ENCODE assay signal across 8 cellular contexts in genomic region chr6:105179244-105180065, GRCh38. TPM values are rescaled to one million over a fixed set of nuclear protein-coding genes. Genes with fewer than 3 reads are reported as not detected.
A peak's percentile ranks its signal among the peaks of the same experiment; 100 is the strongest.
DNase-seq lines count a peak whose midpoint lies in the region; TF ChIP-seq lines count a peak whose summit lies in the region.

A gene with protein sequence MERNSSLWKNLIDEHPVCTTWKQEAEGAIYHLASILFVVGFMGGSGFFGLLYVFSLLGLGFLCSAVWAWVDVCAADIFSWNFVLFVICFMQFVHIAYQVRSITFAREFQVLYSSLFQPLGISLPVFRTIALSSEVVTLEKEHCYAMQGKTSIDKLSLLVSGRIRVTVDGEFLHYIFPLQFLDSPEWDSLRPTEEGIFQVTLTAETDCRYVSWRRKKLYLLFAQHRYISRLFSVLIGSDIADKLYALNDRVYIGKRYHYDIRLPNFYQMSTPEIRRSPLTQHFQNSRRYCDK (minus strand): TSS chr6:105180014. CDS start chr6:105161909, 18,105 bp downstream.

- H3K36me3 ChIP-seq in HUES6 (ENCODE audit: control insufficient read depth, insufficient read depth, low read length) (no peaks in the 10 kb centered on the region), iPS DF 6.9 (ENCODE audit: control insufficient read depth, insufficient read depth, low read length) (no peaks in the 10 kb centered on the region), sigmoid colon (no peaks in the 10 kb centered on the region)

- peak within 1 kb of the TSS; percentile 70 for H3K4me3 Mint-ChIP-seq in T-helper 2 cell treated with Interferon-gamma antibody and Interleukin-4, amounts not matched to agents 5 μg/mL and 100 μg/mL, for 36 hours

- H3K27ac ChIP-seq in HUES6 (ENCODE audit: low read depth, low read length) (no peak within 1 kb of the TSS), angular gyrus (ENCODE audit: low read depth, low read length) (peak within 1 kb of the TSS; percentile 78), iPS DF 6.9 (ENCODE audit: low read length) (no peak within 1 kb of the TSS), sigmoid colon (peak within 1 kb of the TSS in 1 of 4 donors; percentile 2)

- no peak for TF ChIP-seq CTCF in sigmoid colon (IDR thresholded peaks at IDR 0.05)

- no peak within 1 kb of the TSS for H3K27ac Mint-ChIP-seq in T-helper 2 cell treated with Interferon-gamma antibody and Interleukin-4, amounts not matched to agents 5 μg/mL and 100 μg/mL, for 36 hours

- no peak for DNase-seq in T-helper 2 cell treated with Interferon-gamma antibody and Interleukin-4, amounts not matched to agents 5 μg/mL and 100 μg/mL, for 36 hours (ENCODE audit: low spot score)
- no peak for DNase-seq in T-helper 2 cell
- DNase-seq in iPS DF 6.9 (ENCODE audit: low read depth, low spot score): peak; percentile 18
- DNase-seq in sigmoid colon: no peak
- DNase-seq in activated gamma-delta T cell treated with Interleukin-2 at 50 U/mL for 16 hours: no peak
- no peak for DNase-seq in posterior vena cava (ENCODE audit: low spot score)

- no peak for TF ChIP-seq POLR2A in sigmoid colon (IDR thresholded peaks at IDR 0.05)

- peak within 1 kb of the TSS; percentile 80 for H3K4me3 ChIP-seq in HUES6 (ENCODE audit: low read depth, low read length)
- H3K4me3 ChIP-seq in iPS DF 6.9 (ENCODE audit: low read length): peak within 1 kb of the TSS; percentile 68; the same call in 1 of the 2 replicates
- peak within 1 kb of the TSS; percentile 29 to 53 (median 47) for H3K4me3 ChIP-seq in sigmoid colon

- H3K4me1 ChIP-seq in HUES6 (ENCODE audit: control insufficient read depth, insufficient read depth, low read length): peaks cover 25% of the 10 kb centered on the region
- no peaks in the 10 kb centered on the region for H3K4me1 ChIP-seq in iPS DF 6.9 (ENCODE audit: control insufficient read depth, insufficient read depth, low read length)
- H3K4me1 ChIP-seq in sigmoid colon: peaks cover 0 to 9% (median 6%) of the 10 kb centered on the region in 4 donors

- H3K9me3 ChIP-seq in HUES6 (ENCODE audit: control insufficient read depth, insufficient read depth, low read depth, low read length) (no peaks in the 10 kb centered on the region), iPS DF 6.9 (ENCODE audit: control insufficient read depth, insufficient read depth, low read length) (no peaks in the 10 kb centered on the region), sigmoid colon (no peaks in the 10 kb centered on the region)

- peaks cover 63% of the 10 kb centered on the region for H3K27me3 Mint-ChIP-seq in T-helper 2 cell treated with Interferon-gamma antibody and Interleukin-4, amounts not matched to agents 5 μg/mL and 100 μg/mL, for 36 hours (ENCODE audit: low read depth)

- no peak for TF ChIP-seq EP300 in sigmoid colon (IDR thresholded peaks at IDR 0.05)

- intact Hi-C loops in sigmoid colon (cut with DNase I): no loop called here
- intact Hi-C loops in posterior vena cava (cut with DNase I): no loop called here

- no CpG with 5 or more reads among the region's 90 CpGs for WGBS in iPS DF 6.9 (ENCODE audit: insufficient coverage, insufficient read length)
- 2% methylated on average over 90 of the region's 90 CpGs for WGBS in sigmoid colon, 2 donors

- no peaks in the 10 kb centered on the region for H3K9me3 Mint-ChIP-seq in T-helper 2 cell treated with Interferon-gamma antibody and Interleukin-4, amounts not matched to agents 5 μg/mL and 100 μg/mL, for 36 hours

- peak within 1 kb of the TSS; percentile 61 for H3K9ac ChIP-seq in HUES6 (ENCODE audit: low read length)

- no peaks in the 10 kb centered on the region for H3K36me3 Mint-ChIP-seq in T-helper 2 cell treated with Interferon-gamma antibody and Interleukin-4, amounts not matched to agents 5 μg/mL and 100 μg/mL, for 36 hours (ENCODE audit: low read depth)

- H3K4me1 Mint-ChIP-seq in T-helper 2 cell treated with Interferon-gamma antibody and Interleukin-4, amounts not matched to agents 5 μg/mL and 100 μg/mL, for 36 hours (ENCODE audit: low read depth): peaks cover 3% of the 10 kb centered on the region

- peaks cover 24% of the 10 kb centered on the region for H3K27me3 ChIP-seq in HUES6 (ENCODE audit: control insufficient read depth, insufficient read depth, low read length)
- no peaks in the 10 kb centered on the region for H3K27me3 ChIP-seq in iPS DF 6.9 (ENCODE audit: control insufficient read depth, insufficient read depth, low read length)
- H3K27me3 ChIP-seq in sigmoid colon: peaks cover 6 to 40% (median 21%) of the 10 kb centered on the region in 3 donors

RNA-seq across cellular contexts. Expression of the gene that starts here (rescaled TPM):
- total RNA-seq in sigmoid colon (1 to 10 TPM in 1 of 4 donors, under 1 TPM in 3; 0.41 to 3.5 (median 0.77) TPM), posterior vena cava (not detected)
- polyA plus RNA-seq in sigmoid colon: under 1 TPM in 1 of 3 donors, not detected in 2; 0.32 TPM
